In genomic region chr2:219733106-219733505, GRCh38 we compare ENCODE assay signal across 20 cellular contexts.
DNase-seq lines count a peak whose midpoint lies in the region; ATAC-seq and TF ChIP-seq lines count a peak whose summit lies in the region.
"Had no signal": no experiment of that assay in that cellular context is flagged by ENCODE, and none has a peak within 500 bp of the region (broad histone marks: within the 10 kb centered on the region; RNA-seq: fewer than 3 reads in every experiment).

No MANE protein-coding gene starts in this region.

- H3K4me2 ChIP-seq in mesenchymal stem cell (ENCODE audit: low read length, poor library complexity, severe bottlenecking): no peak overlapping the region
- no peak overlapping the region for H3K4me2 ChIP-seq in Karpas-422 (ENCODE audit: low read depth, low read length, poor library complexity, severe bottlenecking)
- H3K4me2 ChIP-seq: KMS-11 had no signal

- peaks cover 15% of the 10 kb centered on the region for H3K4me1 Mint-ChIP-seq in MCF 10A (ENCODE audit: insufficient read depth, unreplicated experiment)
- H3K4me1 Mint-ChIP-seq: CD4-positive, CD25-positive, alpha-beta regulatory T cell had no signal

- no peak overlapping the region for H2AFZ ChIP-seq in mesenchymal stem cell (ENCODE audit: low read depth, low read length)
- no peak overlapping the region for H2AFZ ChIP-seq in Karpas-422 (ENCODE audit: low read length)

- TF ChIP-seq POLR2A in breast epithelium (IDR thresholded peaks at IDR 0.05): no peak

- no peaks in the 10 kb centered on the region for H3K27me3 Mint-ChIP-seq in MCF 10A (ENCODE audit: insufficient read depth, unreplicated experiment)

- H3K9ac ChIP-seq in adipocyte (ENCODE audit: low read length): peak overlapping the region; percentile 59
- H3K9ac ChIP-seq in mesenchymal stem cell (ENCODE audit: low read length): peak overlapping the region; percentile 26
- H3K9ac ChIP-seq in Karpas-422 (ENCODE audit: low read length): no peak overlapping the region
- H3K9ac ChIP-seq: KMS-11 had no signal

- no peak overlapping the region for H2AK5ac ChIP-seq in mesenchymal stem cell (ENCODE audit: low read length, severe bottlenecking)

- H3K36me3 ChIP-seq in breast epithelium (no peaks in the 10 kb centered on the region), adipocyte (ENCODE audit: control insufficient read depth, insufficient read depth, low read length, severe bottlenecking) (no peaks in the 10 kb centered on the region), mesenchymal stem cell (ENCODE audit: control insufficient read depth in 1 of 2, insufficient read depth in 2 of 2, low read depth in 1 of 2, low read length in 2 of 2) (no peaks in the 10 kb centered on the region), Karpas-422 (ENCODE audit: insufficient read depth, low read length) (no peaks in the 10 kb centered on the region)
- H3K36me3 ChIP-seq: BE2C had no signal

- no peaks in the 10 kb centered on the region for H3K79me1 ChIP-seq in mesenchymal stem cell (replicated peaks; ENCODE audit: low read length, poor library complexity, severe bottlenecking)

- H4K8ac ChIP-seq in mesenchymal stem cell (ENCODE audit: low read length): no peak overlapping the region

- peaks cover 4% of the 10 kb centered on the region for H3K36me3 Mint-ChIP-seq in MCF 10A (ENCODE audit: insufficient read depth, unreplicated experiment)
- H3K36me3 Mint-ChIP-seq: CD4-positive, CD25-positive, alpha-beta regulatory T cell had no signal

- 79% methylated on average over 2 of the region's 2 CpGs for WGBS in mesenchymal stem cell

- TF ChIP-seq CTCF in MCF 10A (IDR thresholded peaks at IDR 0.05; ENCODE audit: unreplicated experiment) (no peak), breast epithelium (IDR thresholded peaks at IDR 0.05) (no peak)

- peak overlapping the region; percentile 80 for H2BK15ac ChIP-seq in mesenchymal stem cell (ENCODE audit: low read depth, poor library complexity, severe bottlenecking)

- no peak overlapping the region for H3K14ac ChIP-seq in mesenchymal stem cell (ENCODE audit: low read length in 2 of 2)

- H3K9me2 ChIP-seq in Karpas-422 (replicated peaks; ENCODE audit: insufficient read depth, low read length): no peaks in the 10 kb centered on the region

- ATAC-seq in GM18861 (IDR thresholded peaks at IDR 0.05; ENCODE audit: unreplicated experiment): no peak
- ATAC-seq: GM12878 had no signal

- intact Hi-C loops in MCF 10A (cut with micrococcal nuclease): no loop called here
- intact Hi-C loops in breast epithelium (cut with DNase I; ENCODE audit: low total_unique reads): no loop called here

- no peak overlapping the region for H3K4ac ChIP-seq in mesenchymal stem cell (ENCODE audit: low read depth in 1 of 2, low read length in 2 of 2)

- DNase-seq in MCF 10A (ENCODE audit: unreplicated experiment) (peak; percentile 62), breast epithelium (ENCODE audit: low spot score in 2 of 2) (no peak), adipocyte (ENCODE audit: low read depth) (no peak), mesenchymal stem cell (no peak), Karpas-422 (no peak), activated gamma-delta T cell (lab: John Stamatoyannopoulos, UW) (no peak), NAMALWA (ENCODE audit: low spot score) (no peak)
- DNase-seq: BE2C; Caco-2; CD4-positive, CD25-positive, alpha-beta regulatory T cell; EL; HFFc6; NCI-H1048; NCI-H1436; NCI-H1930; NCI-H510A treated with DMSO at 0.1 percent for 48 hours; SIG-M5 had no signal

- no peak overlapping the region for H4K91ac ChIP-seq in mesenchymal stem cell (ENCODE audit: low read length)

- H3K4me3 ChIP-seq in breast epithelium: no peak overlapping the region
- no peak overlapping the region for H3K4me3 ChIP-seq in adipocyte (ENCODE audit: low read length)
- no peak overlapping the region for H3K4me3 ChIP-seq in mesenchymal stem cell (ENCODE audit: insufficient read depth in 1 of 2, low read depth in 1 of 2, low read length in 2 of 2)
- H3K4me3 ChIP-seq in Karpas-422 (ENCODE audit: low read length): no peak overlapping the region
- H3K4me3 ChIP-seq: GM12878 had no signal

- no peaks in the 10 kb centered on the region for H3K9me3 ChIP-seq in breast epithelium
- no peaks in the 10 kb centered on the region for H3K9me3 ChIP-seq in adipocyte (ENCODE audit: control insufficient read depth, low read length)
- no peaks in the 10 kb centered on the region for H3K9me3 ChIP-seq in mesenchymal stem cell (ENCODE audit: control insufficient read depth, low read length)
- H3K9me3 ChIP-seq in Karpas-422 (ENCODE audit: low read length): no peaks in the 10 kb centered on the region
- H3K9me3 ChIP-seq: BE2C, Caco-2 had no signal

- peaks cover 88% of the 10 kb centered on the region for H3K79me2 ChIP-seq in Karpas-422 (ENCODE audit: low read length)

- H2BK120ac ChIP-seq in mesenchymal stem cell (ENCODE audit: low read depth, low read length): no peak overlapping the region

- H3K9me3 Mint-ChIP-seq in MCF 10A (ENCODE audit: unreplicated experiment): no peaks in the 10 kb centered on the region
- H3K9me3 Mint-ChIP-seq: HFFc6 had no signal

- POLR2A ChIA-PET in MCF 10A (lab: Yijun Ruan, JAX): interaction anchor here (0.6 to 2.7 kb wide), 9 partner anchors 10 to 1839 kb away, joined by 3 to 12 read pairs (median 4); partner anchors contain the start of gene EPHA4

- peak overlapping the region in 1 of 2 experiments; percentile 60 for H2BK12ac ChIP-seq in mesenchymal stem cell (ENCODE audit: low read length in 2 of 2)

- no peaks in the 10 kb centered on the region for H3K4me1 ChIP-seq in breast epithelium
- peaks cover 24% of the 10 kb centered on the region for H3K4me1 ChIP-seq in adipocyte (ENCODE audit: control insufficient read depth, insufficient read depth, low read length)
- H3K4me1 ChIP-seq in mesenchymal stem cell (ENCODE audit: control insufficient read depth, insufficient read depth, low read depth, low read length): peaks cover 4% of the 10 kb centered on the region
- H3K4me1 ChIP-seq in Karpas-422 (ENCODE audit: low read length): peaks cover 6% of the 10 kb centered on the region
- H3K4me1 ChIP-seq: BE2C had no signal

- CTCF ChIA-PET in MCF 10A (lab: Yijun Ruan, JAX): interaction anchor here (0.8 to 1.8 kb wide), 8 partner anchors 10 to 944 kb away, joined by 3 to 9 read pairs (median 6); no protein-coding TSS in a partner anchor

- no peak overlapping the region for H2BK5ac ChIP-seq in mesenchymal stem cell (ENCODE audit: low read depth, low read length, poor library complexity, severe bottlenecking)

- H3K27ac ChIP-seq in breast epithelium (no peak overlapping the region), mesenchymal stem cell (ENCODE audit: low read length, poor library complexity, severe bottlenecking) (no peak overlapping the region), Karpas-422 (ENCODE audit: low read length) (no peak overlapping the region)
- H3K27ac ChIP-seq: KMS-11 had no signal

- H3K27ac Mint-ChIP-seq in MCF 10A (ENCODE audit: low read depth, unreplicated experiment): peak overlapping the region; percentile 74
- H3K27ac Mint-ChIP-seq: CD4-positive, CD25-positive, alpha-beta regulatory T cell; HFFc6 had no signal

- H3K23ac ChIP-seq in mesenchymal stem cell (ENCODE audit: low read length in 2 of 2): no peak overlapping the region

- no TSS peak for BruUV-seq in MCF 10A (replicated peaks; lab: Mats Ljungman, UMichigan)

- H4K20me1 ChIP-seq in Karpas-422 (ENCODE audit: insufficient read depth, low read depth, low read length): no peaks in the 10 kb centered on the region

- H3K27me3 ChIP-seq in breast epithelium: no peaks in the 10 kb centered on the region
- H3K27me3 ChIP-seq in adipocyte (replicated peaks; ENCODE audit: control insufficient read depth, insufficient read depth, low read length): no peaks in the 10 kb centered on the region
- H3K27me3 ChIP-seq in mesenchymal stem cell (ENCODE audit: control insufficient read depth in 1 of 2, insufficient read depth in 1 of 2, low read length in 2 of 2): no peaks in the 10 kb centered on the region
- no peaks in the 10 kb centered on the region for H3K27me3 ChIP-seq in Karpas-422 (ENCODE audit: low read length)

- H3K18ac ChIP-seq in mesenchymal stem cell (ENCODE audit: low read depth in 1 of 2, low read length in 2 of 2): no peak overlapping the region

- no peak overlapping the region for H3K4me3 Mint-ChIP-seq in MCF 10A (ENCODE audit: unreplicated experiment)
- H3K4me3 Mint-ChIP-seq: CD4-positive, CD25-positive, alpha-beta regulatory T cell; HFFc6 had no signal
